Comparison of ENCODE assay signal across 27 cellular contexts in the genomic region with DNA sequence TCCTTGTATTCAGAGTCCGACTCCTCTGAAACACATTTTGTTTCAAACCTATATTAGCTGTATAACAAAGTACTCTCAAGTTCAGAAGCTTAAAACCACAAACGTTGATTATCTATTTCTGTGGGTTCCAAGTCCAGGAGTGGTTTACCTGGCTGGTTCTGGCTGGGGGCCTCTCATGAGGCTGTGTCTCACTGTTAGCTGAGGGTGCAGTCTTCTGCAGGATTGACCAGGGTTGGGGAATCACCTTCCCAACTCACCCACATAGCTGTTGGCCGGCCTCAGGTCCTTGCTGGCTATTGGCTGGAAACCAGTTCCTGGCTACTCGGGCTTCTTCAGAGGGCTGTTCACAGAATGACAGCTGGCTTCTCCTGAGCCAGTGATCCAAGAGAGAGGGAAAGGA. TPM values are rescaled to one million over a fixed set of nuclear protein-coding genes. Genes with fewer than 3 reads are reported as not detected.
DNase-seq lines count a peak whose midpoint lies in the region; ATAC-seq, FAIRE-seq and TF ChIP-seq lines count a peak whose summit lies in the region.
"Had no signal": no experiment of that assay in that cellular context is flagged by ENCODE, and none has a peak within 500 bp of the region (broad histone marks: within the 10 kb centered on the region; RNA-seq: fewer than 3 reads in every experiment).

No MANE protein-coding gene starts in this region.

- FAIRE-seq in HepG2 (lab: Jason Lieb, UNC): peak; percentile 8
- FAIRE-seq: A204.1, GM19239, H54 had no signal

- H3K36me3 ChIP-seq in HepG2 (replicated peaks in 1 of 2; ENCODE audit: control insufficient read depth in 1 of 2, insufficient read depth in 2 of 2, low read length in 2 of 2) (no peaks in the 10 kb centered on the region), right lobe of liver (no peaks in the 10 kb centered on the region), hepatocyte (replicated peaks; ENCODE audit: insufficient read depth, low read depth) (no peaks in the 10 kb centered on the region)
- H3K36me3 ChIP-seq: BLaER1 treated with 17β-estradiol and CSF1 and Interleukin-3, amounts not matched to agents 10 nM and 100 nM; SJCRH30 had no signal

- H3K4me3 ChIP-seq in HepG2 (replicated peaks in 1 of 3; ENCODE audit: insufficient read depth in 1 of 3, low read depth in 2 of 3, low read length in 3 of 3): peak overlapping the region in 2 of 3 experiments; percentile 22 to 50; a peak in 3 of 6 replicates
- no peak overlapping the region for H3K4me3 ChIP-seq in right lobe of liver
- no peak overlapping the region for H3K4me3 ChIP-seq in hepatocyte
- H3K4me3 ChIP-seq: BLaER1 treated with 17β-estradiol and CSF1 and Interleukin-3, amounts not matched to agents 10 nM and 100 nM; SJCRH30 had no signal

- peak overlapping the region; percentile 63 for H3K4me2 ChIP-seq in HepG2 (ENCODE audit: low read depth, low read length)
- H3K4me2 ChIP-seq in hepatocyte: no peak overlapping the region
- H3K4me2 ChIP-seq: BLaER1 treated with 17β-estradiol and CSF1 and Interleukin-3, amounts not matched to agents 10 nM and 100 nM had no signal

- ATAC-seq in HepG2: peak; percentile 93
- ATAC-seq in right lobe of liver: no peak
- ATAC-seq in GM19324 (IDR thresholded peaks at IDR 0.05; ENCODE audit: low FRiP score, unreplicated experiment): no peak
- ATAC-seq: PC-3, Right ventricle myocardium inferior, SK-N-SH treated with all-trans-retinoic acid at 6 μM for 48 hours had no signal

- H4K20me1 ChIP-seq in HepG2 (ENCODE audit: insufficient read depth, low read length) (no peaks in the 10 kb centered on the region), hepatocyte (ENCODE audit: insufficient read depth, poor library complexity, severe bottlenecking) (no peaks in the 10 kb centered on the region)
- H4K20me1 ChIP-seq: BLaER1 treated with 17β-estradiol and CSF1 and Interleukin-3, amounts not matched to agents 10 nM and 100 nM had no signal

- H3K9me2 ChIP-seq in hepatocyte (replicated peaks; ENCODE audit: insufficient read depth): no peaks in the 10 kb centered on the region

- TF ChIP-seq RAD21 in HepG2 (CRISPR knock-in tag; IDR thresholded peaks at IDR 0.05): no peak

- H3K9me3 ChIP-seq in HepG2 (ENCODE audit: low read length) (no peaks in the 10 kb centered on the region), right lobe of liver (no peaks in the 10 kb centered on the region), hepatocyte (ENCODE audit: low read depth) (no peaks in the 10 kb centered on the region)
- H3K9me3 ChIP-seq: SJCRH30 had no signal

- H3K27ac ChIP-seq in HepG2 (ENCODE audit: extremely low read length, insufficient read depth, low read length): no peak overlapping the region
- no peak overlapping the region for H3K27ac ChIP-seq in right lobe of liver
- H3K27ac ChIP-seq in hepatocyte: peak overlapping the region; percentile 43
- H3K27ac ChIP-seq: BLaER1 treated with 17β-estradiol and CSF1 and Interleukin-3, amounts not matched to agents 10 nM and 100 nM; SJCRH30 had no signal

- in situ Hi-C loops in HepG2 (cut with HindIII; ENCODE audit: extremely low pct_ligation_motif_present, low pct_unique_long_range_greater_than_20kb): no loop called here

- intact Hi-C loops in HepG2 (cut with micrococcal nuclease; ENCODE audit: unreplicated experiment): no loop called here
- intact Hi-C loops in right lobe of liver (cut with DNase I): no loop called here

- BruUV-seq in HepG2 (replicated peaks; lab: Mats Ljungman, UMichigan): no TSS peak

- H3K79me2 ChIP-seq in HepG2 (ENCODE audit: insufficient read depth, low read length): no peaks in the 10 kb centered on the region
- no peaks in the 10 kb centered on the region for H3K79me2 ChIP-seq in hepatocyte

- peak; percentile 29 for DNase-seq in HepG2 (ENCODE audit: low spot score)
- DNase-seq in right lobe of liver: no peak
- peak; percentile 12 for DNase-seq in NCI-H2107 (lab: John Stamatoyannopoulos, UW)
- peak; percentile 44 for DNase-seq in hepatocyte (ENCODE audit: low spot score)
- DNase-seq in GM19238 (ENCODE audit: insufficient read length, low spot score): no peak
- no peak for DNase-seq in NCI-H1092 treated with DMSO at 0.1 percent for 48 hours (lab: John Stamatoyannopoulos, UW)
- DNase-seq in RKO (ENCODE audit: low spot score): no peak
- DNase-seq: AML-193; CD4-positive, alpha-beta T cell; KBM-7; NCI-H1048; NCI-H1417 treated with DMSO at 0.1 percent for 48 hours; NCI-H1694 treated with DMSO at 0.1 percent for 48 hours; NCI-H2081; NCI-H2171 treated with DMSO at 0.1 percent for 48 hours; NCI-H524; NCI-H748 treated with DMSO at 0.1 percent for 48 hours; NK-92 treated with Interleukin-12 subunit alpha and Interleukin-12 subunit beta, amount 100 ng/mL, for 24 hours; PC-3; SJCRH30 had no signal

- H3K4me1 ChIP-seq in HepG2 (ENCODE audit: insufficient read depth, low read length) (peaks cover 32% of the 10 kb centered on the region), right lobe of liver (no peaks in the 10 kb centered on the region), hepatocyte (ENCODE audit: insufficient read depth) (peaks cover 4% of the 10 kb centered on the region)
- H3K4me1 ChIP-seq: BLaER1 treated with 17β-estradiol and CSF1 and Interleukin-3, amounts not matched to agents 10 nM and 100 nM; SJCRH30 had no signal

- no peak for TF ChIP-seq POLR2A in HepG2 (IDR thresholded peaks at IDR 0.05; ENCODE audit: insufficient read depth in 1 of 2, low read depth in 2 of 2, low read length in 2 of 2)
- TF ChIP-seq POLR2A in right lobe of liver (IDR thresholded peaks at IDR 0.05): no peak

- 5% methylated on average over 4 of the region's 4 CpGs for WGBS in HepG2 (ENCODE audit: low lambda C conversion rate)
- WGBS in right lobe of liver (ENCODE audit: insufficient coverage, low coverage, low lambda C conversion rate, missing lambda C conversion rate): 48% methylated on average over 2 of the region's 4 CpGs
- whole genome bisulfite sequencing in hepatocyte (ENCODE audit: low lambda C conversion rate, missing lambda C conversion rate): 76% methylated on average over 4 of the region's 4 CpGs

- POLR2A ChIA-PET in HepG2 (lab: Yijun Ruan, JAX): interaction anchor here (1.3 kb wide), 1 partner anchor 18 kb away, joined by 7 read pairs; the partner anchor contains the start of gene ATIC

- TF ChIP-seq CTCF in HepG2 (CRISPR knock-in tag; IDR thresholded peaks at IDR 0.05): no peak
- TF ChIP-seq CTCF in right lobe of liver (IDR thresholded peaks at IDR 0.05): no peak
- no peak for TF ChIP-seq CTCF in hepatocyte (IDR thresholded peaks at IDR 0.05; ENCODE audit: poor library complexity)

- peak overlapping the region; percentile 61 for H2AFZ ChIP-seq in HepG2 (ENCODE audit: low read length)
- H2AFZ ChIP-seq in hepatocyte: no peak overlapping the region

- CTCF ChIA-PET in HepG2 (lab: Yijun Ruan, JAX; ENCODE audit: low intra/inter-chr PET ratio, low total read pairs): no interaction called here

- H3K9ac ChIP-seq in HepG2 (ENCODE audit: insufficient read depth, low read depth, low read length): no peak overlapping the region
- H3K9ac ChIP-seq: BLaER1 treated with 17β-estradiol and CSF1 and Interleukin-3, amounts not matched to agents 10 nM and 100 nM had no signal

- H3K27me3 ChIP-seq in HepG2 (ENCODE audit: control insufficient read depth in 1 of 2, insufficient read depth in 2 of 2, low read length in 2 of 2): no peaks in the 10 kb centered on the region; a peak in 1 of 5 replicates
- H3K27me3 ChIP-seq in right lobe of liver: no peaks in the 10 kb centered on the region
- H3K27me3 ChIP-seq in hepatocyte: no peaks in the 10 kb centered on the region
- H3K27me3 ChIP-seq: BLaER1 treated with 17β-estradiol and CSF1 and Interleukin-3, amounts not matched to agents 10 nM and 100 nM; SJCRH30 had no signal

- TF ChIP-seq EP300 in HepG2 (IDR thresholded peaks at IDR 0.05; ENCODE audit: low read depth in 2 of 2, low read length in 2 of 2) (no peak), HepG2 (CRISPR knock-in tag; IDR thresholded peaks at IDR 0.05; ENCODE audit: borderline replicate concordance) (no peak)

RNA-seq across cellular contexts. Expression of gene ATIC, which starts 18.0 kb away (rescaled TPM):
- total RNA-seq in HepG2 (2016; rRNA removed; fragmentation: Illumina TruSeq; extraction: Trizol) (89.8 and 276 TPM in 2 replicates), right lobe of liver (10 to 100 TPM; 38.8 to 57.3 (median 43.0) TPM), hepatocyte (19.4 and 19.6 TPM in 2 replicates)
- 41.3 and 50.0 TPM in 2 replicates for total RNA-seq in HepG2 (2016; cell fraction: cytosol; rRNA removed; fragmentation: Illumina TruSeq; extraction: Trizol; ENCODE audit: low read depth)
- 74.0 and 293 TPM in 2 replicates for total RNA-seq in HepG2 (2016; cell fraction: insoluble cytoplasmic fraction; rRNA removed; fragmentation: Illumina TruSeq; extraction: Trizol)
- 89.3 and 106 TPM in 2 replicates for total RNA-seq in HepG2 (2016; cell fraction: membrane; rRNA removed; fragmentation: Illumina TruSeq; extraction: Trizol)
- 158 and 178 TPM in 2 replicates for total RNA-seq in HepG2 (2016; cell fraction: nucleus; rRNA removed; fragmentation: Illumina TruSeq; extraction: Trizol)
- polyA plus RNA-seq in HepG2 (2011; rRNA removed) (140 and 146 TPM in 2 replicates), hepatocyte (82.1 and 82.7 TPM in 2 replicates)
- 118 and 158 TPM in 2 replicates for polyA plus RNA-seq in HepG2 (2011; cell fraction: cytosol; rRNA removed)
- polyA plus RNA-seq in HepG2 (2011; cell fraction: nucleus; rRNA removed): 146 and 172 TPM in 2 replicates
- polyA plus RNA-seq in HepG2 (2012): 332 and 337 TPM in 2 replicates
- polyA plus RNA-seq in HepG2 (2016; cell fraction: cytosol; fragmentation: Illumina TruSeq; extraction: Trizol; ENCODE audit: low read depth): 84.7 and 87.1 TPM in 2 replicates
- 500 and 505 TPM in 2 replicates for polyA plus RNA-seq in HepG2 (2016; cell fraction: insoluble cytoplasmic fraction; fragmentation: Illumina TruSeq; extraction: Trizol; ENCODE audit: low read depth)
- 128 and 133 TPM in 2 replicates for polyA plus RNA-seq in HepG2 (2016; cell fraction: membrane; fragmentation: Illumina TruSeq; extraction: Trizol; ENCODE audit: low read depth)
- polyA plus RNA-seq in HepG2 (2016; cell fraction: nucleus; fragmentation: Illumina TruSeq; extraction: Trizol; ENCODE audit: insufficient read depth, low read depth): 347 and 358 TPM in 2 replicates
- 138 and 191 TPM in 2 replicates for polyA minus RNA-seq in HepG2 (2011; rRNA and poly(A)+ RNA removed; ENCODE audit: low replicate concordance)
- 177 and 194 TPM in 2 replicates for polyA minus RNA-seq in HepG2 (2011; cell fraction: cytosol; rRNA and poly(A)+ RNA removed)
- polyA minus RNA-seq in HepG2 (2011; cell fraction: nucleus; rRNA and poly(A)+ RNA removed): 127 and 162 TPM in 2 replicates

Comparison
In these comparisons a context has a peak if more than half of its experiments do, and no peak if none do; other contexts are left out.
1. DNase-seq: peak in HepG2 (single experiment), NCI-H2107 (single experiment) and hepatocyte (single experiment); none in right lobe of liver (0 of 3), GM19238 (single experiment), NCI-H1092 treated with DMSO at 0.1 percent for 48 hours (single experiment) and RKO (single experiment).
2. H3K4me3 ChIP-seq: peak in HepG2 (2 of 3); none in right lobe of liver (0 of 3) and hepatocyte (single experiment).